Comparison of ENCODE assay signal across 15 cellular contexts in the genomic region with DNA sequence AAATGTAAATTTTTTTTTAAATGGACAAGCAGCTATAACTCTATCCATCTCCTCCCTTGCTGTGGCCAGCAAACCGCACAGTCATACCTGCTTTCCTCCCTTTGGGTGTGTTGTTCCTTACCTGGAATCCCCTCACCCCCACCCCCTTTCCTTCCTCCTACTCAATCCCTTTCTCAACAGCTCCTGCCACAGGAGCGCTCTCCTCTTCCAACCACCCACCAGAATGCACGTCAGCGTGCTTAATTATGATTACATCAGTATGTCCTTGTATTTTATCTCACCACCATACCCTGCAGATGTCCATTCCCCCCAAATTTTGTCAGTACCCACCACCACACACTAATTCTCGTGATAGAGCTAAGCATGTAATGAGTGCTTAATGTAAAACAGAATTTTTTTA.
A peak's percentile ranks its signal among the peaks of the same experiment; 100 is the strongest.
DNase-seq lines count a peak whose midpoint lies in the region; TF ChIP-seq lines count a peak whose summit lies in the region.
"Had no signal": no experiment of that assay in that cellular context is flagged by ENCODE, and none has a peak within 500 bp of the region (broad histone marks: within the 10 kb centered on the region; RNA-seq: fewer than 3 reads in every experiment).

No MANE protein-coding gene starts in this region.

- TF ChIP-seq CTCF in A673 (conservative IDR thresholded peaks at IDR 0.05; ENCODE audit: low read depth, low read length), result no peak
- TF ChIP-seq CTCF in foreskin fibroblast (IDR thresholded peaks at IDR 0.05; ENCODE audit: low read depth, low read length), result no peak

- BruUV-seq in A673 (replicated peaks; lab: Mats Ljungman, UMichigan), result no TSS peak

- H3K9me3 ChIP-seq in A673 (ENCODE audit: low read depth, low read length, poor library complexity, severe bottlenecking), result no peaks in the 10 kb centered on the region
- H3K9me3 ChIP-seq: BLaER1 treated with 17β-estradiol and CSF1 and Interleukin-3, amounts not matched to agents 10 nM and 100 nM had no signal

- H3K27ac ChIP-seq in A673 (ENCODE audit: low read depth, low read length, poor library complexity, severe bottlenecking) (peak overlapping the region; percentile 52), caudate nucleus (ENCODE audit: low read depth, low read length) (no peak overlapping the region)

- intact Hi-C loops in A673 (cut with micrococcal nuclease; ENCODE audit: unreplicated experiment), result no loop called here

- H3K36me3 ChIP-seq in A673 (ENCODE audit: insufficient read depth, low read length, poor library complexity, severe bottlenecking), result no peaks in the 10 kb centered on the region
- H3K36me3 ChIP-seq: BLaER1 treated with 17β-estradiol and CSF1 and Interleukin-3, amounts not matched to agents 10 nM and 100 nM had no signal

- H3K4me1 ChIP-seq in A673 (ENCODE audit: insufficient read depth, low read length, poor library complexity, severe bottlenecking), result peaks cover 25% of the 10 kb centered on the region

- CTCF ChIA-PET in A673 (lab: Charles Lee), result interaction anchor here (1.0 kb wide), 2 partner anchors 22 to 85 kb away, joined by 3 to 4 read pairs; no protein-coding TSS in a partner anchor

- H3K4me3 ChIP-seq in A673 (ENCODE audit: low read depth, low read length, poor library complexity, severe bottlenecking) (no peak overlapping the region), foreskin fibroblast (ENCODE audit: low read depth in 1 of 2, low read length in 2 of 2) (no peak overlapping the region)
- H3K4me3 ChIP-seq: BLaER1 treated with 17β-estradiol and CSF1 and Interleukin-3, amounts not matched to agents 10 nM and 100 nM; GM12878 had no signal

- POLR2A ChIA-PET in A673 (lab: Charles Lee; ENCODE audit: low non-redundant PET), result interaction anchor here (0.5 to 1.1 kb wide), 2 partner anchors 22 to 38 kb away, joined by 4 to 7 read pairs; no protein-coding TSS in a partner anchor

- H3K27me3 ChIP-seq in A673 (replicated peaks; ENCODE audit: insufficient read depth, low read depth, low read length, poor library complexity), result no peaks in the 10 kb centered on the region
- H3K27me3 ChIP-seq: BLaER1 treated with 17β-estradiol and CSF1 and Interleukin-3, amounts not matched to agents 10 nM and 100 nM had no signal

- DNase-seq in A673 (ENCODE audit: low spot score) (peak; percentile 72), NCI-H526 (lab: John Stamatoyannopoulos, UW) (peak; percentile 48 to 63), caudate nucleus (lab: John Stamatoyannopoulos, UW) (peak in 33 of 61 donors; percentile 3 to 86 (median 29)), putamen (ENCODE audit: low spot score) (peak; percentile 60), foreskin fibroblast (no peak), ureter (ENCODE audit: low spot score) (no peak), UCSD-AML1 (lab: John Stamatoyannopoulos, UW; ENCODE audit: unreplicated experiment) (no peak)
- DNase-seq: 8988T; Calu3; CD8-positive, alpha-beta T cell; DMS79 treated with DMSO at 0.1 percent for 48 hours; GF-D8; H9 had no signal

Comparison
In these comparisons a context has a peak if more than half of its experiments do, and no peak if none do; other contexts are left out.
1. DNase-seq: peak in A673 (single experiment), NCI-H526 (2 of 2), caudate nucleus (33 of 61) and putamen (single experiment); none in foreskin fibroblast (0 of 2), ureter (single experiment) and UCSD-AML1 (single experiment).